Comparison of ENCODE assay signal across 34 cellular contexts in the genomic region with DNA sequence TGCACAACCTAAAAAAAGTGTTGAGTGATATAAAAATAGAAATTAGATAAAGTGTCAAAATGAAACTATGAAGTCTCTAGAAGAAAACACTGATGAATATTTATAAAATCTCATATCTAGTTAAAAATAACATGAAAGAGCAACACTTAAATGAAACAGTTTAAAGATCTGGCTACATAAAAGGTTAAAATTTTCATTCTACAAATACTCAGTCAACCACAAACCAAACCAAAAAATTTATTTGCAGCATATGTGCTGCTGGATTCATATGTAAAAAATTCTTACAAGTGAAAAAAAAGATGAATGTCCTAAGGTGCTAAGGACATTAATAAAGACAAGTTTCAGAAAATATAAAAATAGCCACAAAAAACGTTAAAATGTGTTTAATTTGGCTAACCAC.
"Had no signal": no experiment of that assay in that cellular context is flagged by ENCODE, and none has a peak within 500 bp of the region (broad histone marks: within the 10 kb centered on the region; RNA-seq: fewer than 3 reads in every experiment).

No MANE protein-coding gene starts in this region.

- H3K4me3 ChIP-seq: MG63 had no signal

- H3K36me3 ChIP-seq: MG63 had no signal

- H3K9ac ChIP-seq: KMS-11 had no signal

- H3K27me3 ChIP-seq: MG63 had no signal

- DNase-seq: Karpas-422, KG1, MG63, MV-4-11, NCI-H1048, NCI-H1092, NCI-H1092 treated with DMSO at 0.1 percent for 48 hours, NCI-H1105, NCI-H1105 treated with DMSO at 0.1 percent for 48 hours, NCI-H1417, NCI-H1417 treated with DMSO at 0.1 percent for 48 hours, NCI-H1436, NCI-H1436 treated with DMSO at 0.1 percent for 48 hours, NCI-H146, NCI-H1694, NCI-H1694 treated with DMSO at 0.1 percent for 48 hours, NCI-H187, NCI-H187 treated with DMSO at 0.1 percent for 48 hours, NCI-H1930, NCI-H2029, NCI-H2029 treated with DMSO at 0.1 percent for 48 hours, NCI-H2081, NCI-H2081 treated with DMSO at 0.1 percent for 48 hours, NCI-H2107, NCI-H2171, NCI-H2171 treated with DMSO at 0.1 percent for 48 hours, NCI-H2227 treated with DMSO at 0.1 percent for 48 hours, NCI-H226, NCI-H345, NCI-H446, NCI-H446 treated with DMSO at 0.1 percent for 48 hours, NCI-H510A, NCI-H510A treated with DMSO at 0.1 percent for 48 hours had no signal

- H3K27ac ChIP-seq: KMS-11 had no signal

- H3K4me2 ChIP-seq: KMS-11 had no signal

- H3K9me3 ChIP-seq: MG63 had no signal
